In the genomic region with DNA sequence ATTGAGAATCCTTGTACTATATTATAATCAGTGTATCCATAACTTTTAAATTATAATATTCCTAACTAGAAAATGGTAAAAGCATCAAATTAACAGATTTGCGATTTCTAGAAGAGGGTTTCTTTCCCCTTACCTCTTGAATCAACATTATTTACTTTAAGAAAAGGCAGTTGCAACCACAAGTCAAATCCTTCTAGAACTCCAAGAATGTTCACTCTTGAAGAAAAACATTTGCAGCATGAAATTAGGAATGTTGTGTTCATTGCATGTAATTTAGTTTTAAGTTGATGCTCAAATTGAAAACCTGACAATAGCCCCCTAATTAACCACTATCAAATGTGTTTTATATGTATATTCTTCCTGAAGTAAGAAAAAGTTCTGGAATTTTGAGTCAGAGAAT, we compare ENCODE assay signal across 10 cellular contexts. TPM values are rescaled to one million over a fixed set of nuclear protein-coding genes. Genes with fewer than 3 reads are reported as not detected.
A peak's percentile ranks its signal among the peaks of the same experiment; 100 is the strongest.
DNase-seq lines count a peak whose midpoint lies in the region; ATAC-seq and TF ChIP-seq lines count a peak whose summit lies in the region.
"Had no signal": no experiment of that assay in that cellular context is flagged by ENCODE, and none has a peak within 500 bp of the region (broad histone marks: within the 10 kb centered on the region; RNA-seq: fewer than 3 reads in every experiment).

No MANE protein-coding gene starts in this region.

- no peak for TF ChIP-seq CTCF in activated B cell treated with CpG ODN at 0.5 μM for 24 hours (IDR thresholded peaks at IDR 0.05)
- no peak for TF ChIP-seq CTCF in Calu3 (IDR thresholded peaks at IDR 0.05; ENCODE audit: unreplicated experiment)

- H3K4me1 Mint-ChIP-seq in activated T-cell treated with anti-CD3 and anti-CD28 coated beads, Interleukin-2, amount 50 U/mL, for 4 hours (ENCODE audit: low read depth): peaks cover 48% of the 10 kb centered on the region
- H3K4me1 Mint-ChIP-seq in activated B cell treated with CpG ODN at 0.5 μM for 24 hours (peaks cover 36% of the 10 kb centered on the region), immature natural killer cell (peaks cover 43 to 48% of the 10 kb centered on the region in 2 donors), Calu3 (ENCODE audit: low read depth, unreplicated experiment) (no peaks in the 10 kb centered on the region)

- peaks cover 9% of the 10 kb centered on the region for H3K36me3 Mint-ChIP-seq in activated T-cell treated with anti-CD3 and anti-CD28 coated beads, Interleukin-2, amount 50 U/mL, for 4 hours (ENCODE audit: insufficient read depth)
- H3K36me3 Mint-ChIP-seq in activated B cell treated with CpG ODN at 0.5 μM for 24 hours (ENCODE audit: low read depth) (peaks cover 20% of the 10 kb centered on the region), immature natural killer cell (no peaks in the 10 kb centered on the region), Calu3 (ENCODE audit: insufficient read depth, unreplicated experiment) (peaks cover 41% of the 10 kb centered on the region)

- H3K36me3 ChIP-seq in subcutaneous abdominal adipose tissue (ENCODE audit: control insufficient read depth in 5 of 5, insufficient read depth in 5 of 5, low read length in 5 of 5): peaks cover 0 to 6% (median 3%) of the 10 kb centered on the region in 5 donors

- H3K27ac ChIP-seq in subcutaneous abdominal adipose tissue (ENCODE audit: low read depth, low read length): peak overlapping the region; percentile 99

- peak overlapping the region; percentile 55 for H3K4me3 Mint-ChIP-seq in activated T-cell treated with anti-CD3 and anti-CD28 coated beads, Interleukin-2, amount 50 U/mL, for 4 hours
- H3K4me3 Mint-ChIP-seq in activated B cell treated with CpG ODN at 0.5 μM for 24 hours (peak overlapping the region; percentile 15), immature natural killer cell (peak overlapping the region in 4 of 5 donors; percentile 30 to 48 (median 40)), Calu3 (ENCODE audit: low read depth, unreplicated experiment) (no peak overlapping the region)

- H3K4me1 ChIP-seq in subcutaneous abdominal adipose tissue (ENCODE audit: control insufficient read depth in 5 of 5, insufficient read depth in 5 of 5, low read length in 5 of 5): peaks cover 2 to 31% (median 25%) of the 10 kb centered on the region in 5 donors
- H3K4me1 ChIP-seq: BE2C had no signal

- H3K27me3 Mint-ChIP-seq in activated T-cell treated with anti-CD3 and anti-CD28 coated beads, Interleukin-2, amount 50 U/mL, for 4 hours (ENCODE audit: low read depth): no peaks in the 10 kb centered on the region
- no peaks in the 10 kb centered on the region for H3K27me3 Mint-ChIP-seq in activated B cell treated with CpG ODN at 0.5 μM for 24 hours
- H3K27me3 Mint-ChIP-seq in immature natural killer cell (ENCODE audit: low read depth in 3 of 3): peaks cover 13 to 21% (median 14%) of the 10 kb centered on the region in 3 donors
- H3K27me3 Mint-ChIP-seq in Calu3 (ENCODE audit: unreplicated experiment): no peaks in the 10 kb centered on the region
- H3K27me3 Mint-ChIP-seq: central memory CD8-positive, alpha-beta T cell had no signal

- ATAC-seq in activated T-cell treated with anti-CD3 and anti-CD28 coated beads, Interleukin-2, amount 50 U/mL, for 4 hours: no peak
- ATAC-seq in activated B cell treated with CpG ODN at 0.5 μM for 24 hours (ENCODE audit: low read depth): no peak

- no peaks in the 10 kb centered on the region for H3K9me3 Mint-ChIP-seq in activated T-cell treated with anti-CD3 and anti-CD28 coated beads, Interleukin-2, amount 50 U/mL, for 4 hours
- H3K9me3 Mint-ChIP-seq in activated B cell treated with CpG ODN at 0.5 μM for 24 hours (no peaks in the 10 kb centered on the region), immature natural killer cell (no peaks in the 10 kb centered on the region), Calu3 (ENCODE audit: low read depth, unreplicated experiment) (no peaks in the 10 kb centered on the region)
- H3K9me3 Mint-ChIP-seq: central memory CD8-positive, alpha-beta T cell had no signal

- no peak overlapping the region for H3K4me3 ChIP-seq in subcutaneous abdominal adipose tissue (ENCODE audit: low read depth in 1 of 5, low read length in 5 of 5)

- H3K9ac ChIP-seq in subcutaneous abdominal adipose tissue (ENCODE audit: low read length in 5 of 5): peak overlapping the region in 3 of 5 donors; percentile 39 to 97 (median 83)

- H3K27ac Mint-ChIP-seq in activated B cell treated with CpG ODN at 0.5 μM for 24 hours (no peak overlapping the region), immature natural killer cell (peak overlapping the region in 3 of 6 donors; percentile 36 to 57 (median 38)), Calu3 (ENCODE audit: unreplicated experiment) (no peak overlapping the region)

- DNase-seq in activated T-cell treated with anti-CD3 and anti-CD28 coated beads, Interleukin-2, amount 50 U/mL, for 4 hours: no peak
- DNase-seq in activated T-cell treated with anti-CD3 and anti-CD28 coated beads, Interleukin-2, amount 50 U/mL, for 1 hour: no peak
- DNase-seq in activated B cell treated with CpG ODN at 0.5 μM for 24 hours: no peak
- no peak for DNase-seq in immature natural killer cell
- DNase-seq in islet precursor cell: no peak
- no peak for DNase-seq in Calu3
- no peak for DNase-seq in SKM-1 (lab: John Stamatoyannopoulos, UW; ENCODE audit: unreplicated experiment)
- DNase-seq: BE2C had no signal

- no TSS peak for BruUV-seq in Calu3 (replicated peaks; lab: Mats Ljungman, UMichigan)

- H3K27me3 ChIP-seq in subcutaneous abdominal adipose tissue (ENCODE audit: control insufficient read depth in 5 of 5, insufficient read depth in 4 of 5, low read length in 5 of 5): no peaks in the 10 kb centered on the region
- H3K27me3 ChIP-seq: BE2C had no signal

- intact Hi-C loops in activated B cell treated with CpG ODN at 0.5 μM for 24 hours (cut with micrococcal nuclease) (loop anchor here (10.0 kb wide), 1 partner anchor 359 kb away; no protein-coding TSS in a partner anchor), Calu3 (cut with micrococcal nuclease; ENCODE audit: unreplicated experiment) (loop anchor here (10.0 kb wide), 1 partner anchor 559 kb away; no protein-coding TSS in a partner anchor)

- H3K9me3 ChIP-seq in subcutaneous abdominal adipose tissue (ENCODE audit: control insufficient read depth in 5 of 5, low read length in 5 of 5): no peaks in the 10 kb centered on the region
- H3K9me3 ChIP-seq: BE2C had no signal

- CTCF ChIA-PET in activated B cell treated with CpG ODN at 0.5 μM for 24 hours (lab: Charles Lee) (interaction anchor here (1.2 to 3.2 kb wide), 2 partner anchors 80 to 226 kb away, joined by 3 to 35 read pairs; a partner anchor contains a TSS), Calu3 (lab: Charles Lee) (no interaction called here)

- POLR2A ChIA-PET in activated B cell treated with CpG ODN at 0.5 μM for 24 hours (lab: Charles Lee): interaction anchor here (0.7 to 2.9 kb wide), 5 partner anchors 80 to 527 kb away, joined by 3 to 79 read pairs (median 6); partner anchors contain the start of genes GTF3C6 and TRAF3IP2

RNA-seq across cellular contexts. Expression of gene REV3L, which starts 2.3 kb away (rescaled TPM):
- total RNA-seq in activated T-cell treated with anti-CD3 and anti-CD28 coated beads, Interleukin-2, amount 50 U/mL, for 4 hours: 10 to 100 TPM; 12.7 to 18.8 (median 14.5) TPM
- total RNA-seq in activated B cell treated with CpG ODN at 0.5 μM for 24 hours: 20.0 and 25.3 TPM in 2 replicates
- polyA plus RNA-seq in immature natural killer cell: 10 to 100 TPM in 1 of 3 donors, 1 to 10 TPM in 1, under 1 TPM in 1; 0.75 to 18.3 (median 9.0) TPM
- 17.2 and 19.0 TPM in 2 replicates for total RNA-seq in Calu3 (2022)
